Comparison of ENCODE assay signal across 1 cellular context in the genomic region with DNA sequence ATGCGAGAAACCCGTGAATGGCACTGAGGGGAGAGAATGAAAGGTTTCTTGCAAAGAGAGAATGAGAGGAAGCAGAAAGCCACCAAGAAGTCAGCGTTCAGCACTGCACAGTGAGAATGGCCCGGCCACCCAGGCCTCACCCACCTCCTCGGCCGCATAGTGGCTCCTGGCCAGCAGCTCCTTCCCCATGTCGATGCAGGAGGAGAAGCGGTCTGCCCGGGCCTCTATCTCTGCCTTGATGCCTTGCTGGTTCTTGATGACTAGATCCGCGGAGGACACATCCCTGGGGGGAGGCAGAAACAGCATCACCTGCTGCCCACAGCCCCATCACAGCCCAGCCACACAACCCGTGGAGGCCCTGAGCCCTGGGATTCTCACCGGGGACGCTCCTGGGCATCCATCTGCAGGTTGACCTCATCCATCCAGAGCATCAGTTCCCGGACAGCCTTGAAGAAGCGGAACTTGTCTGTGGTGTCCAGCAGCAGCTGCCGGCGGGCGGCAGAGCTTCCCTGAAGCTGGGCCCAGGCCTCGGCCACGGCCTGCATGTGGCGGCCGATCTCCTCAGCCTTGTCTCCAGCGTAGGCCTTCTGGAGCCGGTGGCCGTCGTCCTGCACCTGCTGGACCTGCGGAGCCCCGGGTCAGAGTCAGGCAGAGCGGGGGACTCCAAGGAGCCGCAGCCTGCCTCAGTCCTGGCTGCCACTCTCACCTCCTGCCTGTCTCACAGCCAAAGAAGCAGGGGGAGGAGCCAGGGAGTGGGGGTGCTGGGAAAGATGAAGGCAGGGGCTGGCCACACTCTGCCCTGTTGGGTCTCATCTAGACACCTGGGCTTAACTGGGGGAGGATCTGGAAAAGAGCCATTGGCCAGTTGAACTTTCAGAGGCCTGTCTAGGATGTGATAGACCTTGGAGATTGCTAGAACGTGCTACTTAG.
TF ChIP-seq lines count a peak whose summit lies in the region.

No MANE protein-coding gene starts in this region.

TF ChIP-seq in HepG2, 621 proteins besides CTCF, POLR2A, EP300 and RAD21:
- TF ChIP-seq, protein P1, sequence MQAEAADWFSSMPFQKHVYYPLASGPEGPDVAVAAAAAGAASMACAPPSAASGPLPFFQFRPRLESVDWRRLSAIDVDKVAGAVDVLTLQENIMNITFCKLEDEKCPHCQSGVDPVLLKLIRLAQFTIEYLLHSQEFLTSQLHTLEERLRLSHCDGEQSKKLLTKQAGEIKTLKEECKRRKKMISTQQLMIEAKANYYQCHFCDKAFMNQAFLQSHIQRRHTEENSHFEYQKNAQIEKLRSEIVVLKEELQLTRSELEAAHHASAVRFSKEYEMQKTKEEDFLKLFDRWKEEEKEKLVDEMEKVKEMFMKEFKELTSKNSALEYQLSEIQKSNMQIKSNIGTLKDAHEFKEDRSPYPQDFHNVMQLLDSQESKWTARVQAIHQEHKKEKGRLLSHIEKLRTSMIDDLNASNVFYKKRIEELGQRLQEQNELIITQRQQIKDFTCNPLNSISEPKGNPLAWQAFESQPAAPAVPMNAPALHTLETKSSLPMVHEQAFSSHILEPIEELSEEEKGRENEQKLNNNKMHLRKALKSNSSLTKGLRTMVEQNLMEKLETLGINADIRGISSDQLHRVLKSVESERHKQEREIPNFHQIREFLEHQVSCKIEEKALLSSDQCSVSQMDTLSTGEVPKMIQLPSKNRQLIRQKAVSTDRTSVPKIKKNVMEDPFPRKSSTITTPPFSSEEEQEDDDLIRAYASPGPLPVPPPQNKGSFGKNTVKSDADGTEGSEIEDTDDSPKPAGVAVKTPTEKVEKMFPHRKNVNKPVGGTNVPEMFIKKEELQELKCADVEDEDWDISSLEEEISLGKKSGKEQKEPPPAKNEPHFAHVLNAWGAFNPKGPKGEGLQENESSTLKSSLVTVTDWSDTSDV (CRISPR knock-in tag; IDR thresholded peaks at IDR 0.05), result no peak
- TF ChIP-seq, protein P2, sequence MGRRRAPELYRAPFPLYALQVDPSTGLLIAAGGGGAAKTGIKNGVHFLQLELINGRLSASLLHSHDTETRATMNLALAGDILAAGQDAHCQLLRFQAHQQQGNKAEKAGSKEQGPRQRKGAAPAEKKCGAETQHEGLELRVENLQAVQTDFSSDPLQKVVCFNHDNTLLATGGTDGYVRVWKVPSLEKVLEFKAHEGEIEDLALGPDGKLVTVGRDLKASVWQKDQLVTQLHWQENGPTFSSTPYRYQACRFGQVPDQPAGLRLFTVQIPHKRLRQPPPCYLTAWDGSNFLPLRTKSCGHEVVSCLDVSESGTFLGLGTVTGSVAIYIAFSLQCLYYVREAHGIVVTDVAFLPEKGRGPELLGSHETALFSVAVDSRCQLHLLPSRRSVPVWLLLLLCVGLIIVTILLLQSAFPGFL (CRISPR knock-in tag; IDR thresholded peaks at IDR 0.05), result no peak
- no peak for TF ChIP-seq MZF1 (CRISPR knock-in tag; IDR thresholded peaks at IDR 0.05; ENCODE audit: borderline replicate concordance)
- no peak for TF ChIP-seq IKZF4 (CRISPR knock-in tag; IDR thresholded peaks at IDR 0.05; ENCODE audit: borderline replicate concordance, low read depth, not compliant biosample characterization)
- no peak for TF ChIP-seq JDP2 (CRISPR knock-in tag; IDR thresholded peaks at IDR 0.05; ENCODE audit: borderline replicate concordance)
- TF ChIP-seq HOXA7 (CRISPR knock-in tag; IDR thresholded peaks at IDR 0.05), result no peak
- TF ChIP-seq RFX1 (IDR thresholded peaks at IDR 0.05), result no peak
- no peak for TF ChIP-seq NFE2L2 (IDR thresholded peaks at IDR 0.05; ENCODE audit: low read length)
- no peak for TF ChIP-seq ARNTL (CRISPR knock-in tag; IDR thresholded peaks at IDR 0.05)
- no peak for TF ChIP-seq POGZ (CRISPR knock-in tag; IDR thresholded peaks at IDR 0.05)
- TF ChIP-seq, protein P3, sequence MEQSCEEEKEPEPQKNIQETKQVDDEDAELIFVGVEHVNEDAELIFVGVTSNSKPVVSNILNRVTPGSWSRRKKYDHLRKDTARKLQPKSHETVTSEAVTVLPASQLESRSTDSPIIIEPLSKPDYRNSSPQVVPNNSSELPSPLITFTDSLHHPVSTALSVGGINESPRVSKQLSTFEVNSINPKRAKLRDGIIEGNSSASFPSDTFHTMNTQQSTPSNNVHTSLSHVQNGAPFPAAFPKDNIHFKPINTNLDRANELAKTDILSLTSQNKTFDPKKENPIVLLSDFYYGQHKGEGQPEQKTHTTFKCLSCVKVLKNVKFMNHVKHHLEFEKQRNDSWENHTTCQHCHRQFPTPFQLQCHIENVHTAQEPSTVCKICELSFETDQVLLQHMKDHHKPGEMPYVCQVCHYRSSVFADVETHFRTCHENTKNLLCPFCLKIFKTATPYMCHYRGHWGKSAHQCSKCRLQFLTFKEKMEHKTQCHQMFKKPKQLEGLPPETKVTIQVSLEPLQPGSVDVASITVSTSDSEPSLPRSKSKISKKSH (CRISPR knock-in tag; IDR thresholded peaks at IDR 0.05; ENCODE audit: borderline replicate concordance), result no peak
- no peak for TF ChIP-seq ZNF772 (CRISPR knock-in tag; IDR thresholded peaks at IDR 0.05)
- no peak for TF ChIP-seq ZNF383 (CRISPR knock-in tag; IDR thresholded peaks at IDR 0.05; ENCODE audit: borderline replicate concordance)
